ENCODE assay signal across 19 cellular contexts in the genomic region with DNA sequence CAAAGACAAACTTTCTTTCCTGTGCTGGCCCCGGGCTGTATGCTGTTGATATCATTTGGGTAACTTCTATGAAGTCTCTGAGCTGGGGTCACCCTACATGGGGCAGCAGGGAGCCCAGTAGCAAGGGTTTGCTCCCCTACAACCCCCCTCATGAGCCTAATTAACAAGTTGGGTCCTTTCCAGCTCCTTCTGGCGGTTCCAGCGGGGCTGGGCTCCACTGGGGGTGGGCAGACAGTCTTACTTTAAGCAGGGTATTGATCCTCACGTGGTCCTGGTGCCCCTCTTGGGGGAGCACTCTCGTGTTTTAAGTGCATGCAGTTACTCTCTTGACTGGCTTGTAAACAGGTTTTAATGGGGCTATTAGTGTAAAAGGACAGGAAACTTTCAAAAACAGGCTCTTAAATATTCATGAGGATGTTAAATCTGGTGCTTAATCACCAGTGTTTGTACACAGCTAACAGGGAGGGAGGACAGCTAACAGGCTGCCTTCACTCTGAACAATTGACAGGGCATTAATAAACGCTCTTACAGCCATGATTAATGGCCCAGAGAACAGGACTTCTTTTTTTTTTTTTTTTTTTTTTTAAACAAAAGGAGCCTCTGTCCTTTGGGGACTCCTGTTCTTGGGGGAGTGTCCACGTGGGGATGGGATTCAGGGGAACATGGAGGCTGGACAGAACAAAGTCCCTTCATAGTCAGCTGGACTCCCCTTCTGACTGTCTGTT. TPM values are rescaled to one million over a fixed set of nuclear protein-coding genes. Genes with fewer than 3 reads are reported as not detected.
DNase-seq lines count a peak whose midpoint lies in the region.
"Had no signal": no experiment of that assay in that cellular context is flagged by ENCODE, and none has a peak within 500 bp of the region (broad histone marks: within the 10 kb centered on the region; RNA-seq: fewer than 3 reads in every experiment).

No MANE protein-coding gene starts in this region.

- no peaks in the 10 kb centered on the region for H3K4me1 ChIP-seq in Karpas-422 (ENCODE audit: low read length)

- DNase-seq in Karpas-422 (peak; percentile 11), NCI-H69 (lab: John Stamatoyannopoulos, UW) (peak; percentile 74), medulla oblongata (ENCODE audit: extremely low spot score) (peak; percentile 32), NCI-H1092 treated with DMSO at 0.1 percent for 48 hours (lab: John Stamatoyannopoulos, UW) (no peak), kidney glomerular epithelial cell (lab: John Stamatoyannopoulos, UW) (no peak), RKO (ENCODE audit: low spot score) (no peak), NCI-H1048 (lab: John Stamatoyannopoulos, UW) (no peak)
- DNase-seq: AML-193, DMS 273 treated with DMSO at 0.1 percent for 48 hours, GDM1, GM23248, HCEC 1CT, NCI-H146, NCI-H2081, RPMI8226, SHP77 treated with DMSO at 0.1 percent for 48 hours had no signal

- H3K4me2 ChIP-seq in Karpas-422 (ENCODE audit: low read depth, low read length, poor library complexity, severe bottlenecking): no peak overlapping the region

- H3K79me2 ChIP-seq in Karpas-422 (ENCODE audit: low read length): no peaks in the 10 kb centered on the region

- no peak overlapping the region for H3K9ac ChIP-seq in Karpas-422 (ENCODE audit: low read length)
- H3K9ac ChIP-seq: GM23248 had no signal

- no peak overlapping the region for H3K27ac ChIP-seq in Karpas-422 (ENCODE audit: low read length)
- H3K27ac ChIP-seq: GM23248 had no signal

- no peaks in the 10 kb centered on the region for H3K36me3 ChIP-seq in Karpas-422 (ENCODE audit: insufficient read depth, low read length)

- H3K9me2 ChIP-seq in Karpas-422 (replicated peaks; ENCODE audit: insufficient read depth, low read length): no peaks in the 10 kb centered on the region

- H3K27me3 ChIP-seq in Karpas-422 (ENCODE audit: low read length): no peaks in the 10 kb centered on the region

- no peaks in the 10 kb centered on the region for H4K20me1 ChIP-seq in Karpas-422 (ENCODE audit: insufficient read depth, low read depth, low read length)

- no peak overlapping the region for H3K4me3 ChIP-seq in Karpas-422 (ENCODE audit: low read length)
- H3K4me3 ChIP-seq: GM23248, K562 had no signal

- no peak overlapping the region for H2AFZ ChIP-seq in Karpas-422 (ENCODE audit: low read length)
- H2AFZ ChIP-seq: GM23248 had no signal

- H3K9me3 ChIP-seq in Karpas-422 (ENCODE audit: low read length): no peaks in the 10 kb centered on the region

RNA-seq across cellular contexts. Expression of gene SKOR2, which starts 36.6 kb away (rescaled TPM):
- total RNA-seq in Karpas-422 (2014; rRNA removed; shearing (Covaris generic); ENCODE audit: low replicate concordance): not detected in 2 replicates
- total RNA-seq: Daoy, GM23248, K562, NCI-H460 had no signal

Comparison
In these comparisons a context has a peak if more than half of its experiments do, and no peak if none do; other contexts are left out.
1. DNase-seq: peak in Karpas-422 (single experiment), NCI-H69 (single experiment) and medulla oblongata (single experiment); none in NCI-H1092 treated with DMSO at 0.1 percent for 48 hours (single experiment), kidney glomerular epithelial cell (single experiment), RKO (single experiment) and NCI-H1048 (single experiment).